In the genomic region with DNA sequence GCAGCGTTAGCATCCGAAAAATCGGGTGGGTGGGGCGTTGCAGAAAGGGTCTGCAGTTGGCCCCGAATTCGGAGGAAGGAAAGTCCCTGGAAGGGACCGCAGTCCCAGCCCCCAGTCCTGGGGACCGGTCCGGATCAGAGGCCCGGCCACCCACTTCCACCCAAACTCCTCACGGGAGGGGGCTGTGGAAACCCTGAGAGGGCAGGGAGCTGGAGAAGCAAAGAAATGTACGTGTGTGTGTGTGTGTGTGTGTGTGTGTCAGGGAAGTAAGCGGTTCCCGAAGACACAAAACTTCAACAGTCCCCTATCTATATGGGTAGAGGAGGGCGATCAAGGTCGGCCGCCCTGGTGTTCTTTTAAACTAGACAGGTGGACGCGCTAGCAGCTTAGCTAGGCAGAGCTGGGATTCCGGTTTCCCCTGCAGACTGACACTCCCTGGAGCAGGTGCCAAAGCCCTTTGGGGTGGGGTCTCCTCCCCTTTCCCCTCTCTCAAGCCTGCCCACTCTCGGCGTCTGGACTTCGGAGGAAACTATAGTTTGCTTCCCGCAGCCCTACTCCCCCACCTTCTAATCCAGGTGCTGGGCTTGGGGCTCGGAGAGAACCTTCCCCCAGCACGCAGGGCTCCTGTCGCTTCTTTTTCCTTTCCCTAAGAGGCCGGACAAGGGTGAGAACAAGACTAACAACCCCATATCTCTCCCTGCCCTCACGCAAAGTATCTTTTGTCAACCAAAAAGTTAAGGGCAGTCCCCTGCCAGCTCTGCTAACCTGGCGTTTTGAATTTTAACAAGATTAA, we compare ENCODE assay signal across 17 cellular contexts. TPM values are rescaled to one million over a fixed set of nuclear protein-coding genes. Genes with fewer than 3 reads are reported as not detected.
DNase-seq lines count a peak whose midpoint lies in the region; ATAC-seq, FAIRE-seq and TF ChIP-seq lines count a peak whose summit lies in the region.
"Had no signal": no experiment of that assay in that cellular context is flagged by ENCODE, and none has a peak within 500 bp of the region (broad histone marks: within the 10 kb centered on the region; RNA-seq: fewer than 3 reads in every experiment).

No MANE protein-coding gene starts in this region.

- in situ Hi-C loops in HepG2 (cut with HindIII; ENCODE audit: extremely low pct_ligation_motif_present, low pct_unique_long_range_greater_than_20kb) = no loop called here

- no peak for DNase-seq in HepG2 (ENCODE audit: low spot score)
- DNase-seq in right lobe of liver = peak in 1 of 3 donors; percentile 42
- no peak for DNase-seq in type B pancreatic cell (ENCODE audit: extremely low spot score, unreplicated experiment)
- DNase-seq in inferior parietal cortex (ENCODE audit: extremely low spot score) = no peak
- DNase-seq: activated B cell treated with CpG ODN at 0.5 μM for 24 hours, heart left ventricle, lower lobe of right lung, NCI-H1092 treated with DMSO at 0.1 percent for 48 hours, occipital lobe, spleen, substantia nigra had no signal

- H4K20me1 ChIP-seq in HepG2 (ENCODE audit: insufficient read depth, low read length) = no peaks in the 10 kb centered on the region

- no TSS peak for BruUV-seq in HepG2 (replicated peaks; lab: Mats Ljungman, UMichigan)

- no peak overlapping the region for H3K4me2 ChIP-seq in HepG2 (ENCODE audit: low read depth, low read length)

- no peak for FAIRE-seq in HepG2 (lab: Jason Lieb, UNC)

- H3K36me3 ChIP-seq in liver (ENCODE audit: control insufficient read depth in 4 of 4, insufficient read depth in 3 of 4, low read depth in 1 of 4, low read length in 3 of 4) (no peaks in the 10 kb centered on the region), HepG2 (replicated peaks in 1 of 2; ENCODE audit: control insufficient read depth in 1 of 2, insufficient read depth in 2 of 2, low read length in 2 of 2) (no peaks in the 10 kb centered on the region), right lobe of liver (no peaks in the 10 kb centered on the region)
- H3K36me3 ChIP-seq: cardiac muscle cell, heart left ventricle, lower lobe of right lung had no signal

- no peak for TF ChIP-seq RAD21 in liver (IDR thresholded peaks at IDR 0.05)
- TF ChIP-seq RAD21 in HepG2 (CRISPR knock-in tag; IDR thresholded peaks at IDR 0.05) = no peak

- peak overlapping the region; percentile 49 to 62 (median 56) for H3K4me3 ChIP-seq in liver (ENCODE audit: low read depth in 1 of 3, low read length in 3 of 3)
- H3K4me3 ChIP-seq in HepG2 (replicated peaks in 1 of 3; ENCODE audit: insufficient read depth in 1 of 3, low read depth in 2 of 3, low read length in 3 of 3) = no peak overlapping the region
- peak overlapping the region; percentile 20 to 52 (median 44) for H3K4me3 ChIP-seq in right lobe of liver
- H3K4me3 ChIP-seq: cardiac muscle cell, lower lobe of right lung had no signal

- TF ChIP-seq CTCF in liver (IDR thresholded peaks at IDR 0.05; ENCODE audit: low read depth, low read length, missing input control) (no peak), HepG2 (CRISPR knock-in tag; IDR thresholded peaks at IDR 0.05) (no peak), brain (conservative IDR thresholded peaks at IDR 0.05) (no peak), right lobe of liver (IDR thresholded peaks at IDR 0.05) (no peak), type B pancreatic cell (conservative IDR thresholded peaks at IDR 0.05) (no peak)

- H3K4me1 ChIP-seq in liver (ENCODE audit: control insufficient read depth in 4 of 4, insufficient read depth in 4 of 4, low read length in 3 of 4) (peaks cover 0 to 29% (median 16%) of the 10 kb centered on the region in 4 donors), HepG2 (ENCODE audit: insufficient read depth, low read length) (peaks cover 18% of the 10 kb centered on the region), right lobe of liver (peaks cover 0 to 3% (median under 1%) of the 10 kb centered on the region in 4 donors)

- H3K27me3 Mint-ChIP-seq in brain (peaks cover 97% of the 10 kb centered on the region), type B pancreatic cell (peaks cover 90% of the 10 kb centered on the region)

- WGBS in liver = 13% methylated on average over 30 of the region's 30 CpGs
- WGBS in HepG2 (ENCODE audit: low lambda C conversion rate) = 81% methylated on average over 30 of the region's 30 CpGs
- 5% methylated on average over 18 of the region's 30 CpGs for WGBS in right lobe of liver (ENCODE audit: insufficient coverage, low coverage, low lambda C conversion rate, missing lambda C conversion rate)

- H3K27ac Mint-ChIP-seq in brain = no peak overlapping the region
- peak overlapping the region; percentile 23 for H3K27ac Mint-ChIP-seq in type B pancreatic cell

- H3K9me3 Mint-ChIP-seq in brain (peaks cover 0 to 10% (median 5%) of the 10 kb centered on the region in 5 experiments), type B pancreatic cell (no peaks in the 10 kb centered on the region)

- no peaks in the 10 kb centered on the region for H3K36me3 Mint-ChIP-seq in brain
- H3K36me3 Mint-ChIP-seq in type B pancreatic cell = no peaks in the 10 kb centered on the region

- CTCF ChIA-PET in HepG2 (lab: Yijun Ruan, JAX; ENCODE audit: low intra/inter-chr PET ratio, low total read pairs) = no interaction called here

- peak overlapping the region; percentile 79 to 87 for H3K27ac ChIP-seq in liver (ENCODE audit: low read depth in 1 of 2, low read length in 2 of 2)
- no peak overlapping the region for H3K27ac ChIP-seq in HepG2 (ENCODE audit: extremely low read length, insufficient read depth, low read length)
- H3K27ac ChIP-seq in right lobe of liver = peak overlapping the region; percentile 66 to 83 (median 78)
- H3K27ac ChIP-seq: cardiac muscle cell, epithelial cell of prostate, heart left ventricle, lower lobe of right lung, spleen had no signal

- H3K79me2 ChIP-seq in HepG2 (ENCODE audit: insufficient read depth, low read length) = no peaks in the 10 kb centered on the region

- H3K4me1 Mint-ChIP-seq in brain (peaks cover 39% of the 10 kb centered on the region), type B pancreatic cell (ENCODE audit: unreplicated experiment) (no peaks in the 10 kb centered on the region)

- TF ChIP-seq EP300 in HepG2 (IDR thresholded peaks at IDR 0.05; ENCODE audit: low read depth in 2 of 2, low read length in 2 of 2) (no peak), HepG2 (CRISPR knock-in tag; IDR thresholded peaks at IDR 0.05; ENCODE audit: borderline replicate concordance) (no peak)

- intact Hi-C loops in HepG2 (cut with micrococcal nuclease; ENCODE audit: unreplicated experiment) = no loop called here
- intact Hi-C loops in right lobe of liver (cut with DNase I) = no loop called here

- TF ChIP-seq POLR2A in HepG2 (IDR thresholded peaks at IDR 0.05; ENCODE audit: insufficient read depth in 1 of 2, low read depth in 2 of 2, low read length in 2 of 2) (no peak), right lobe of liver (IDR thresholded peaks at IDR 0.05) (no peak)

- POLR2A ChIA-PET in HepG2 (lab: Yijun Ruan, JAX) = no interaction called here

- H3K9me3 ChIP-seq in liver (ENCODE audit: control insufficient read depth in 4 of 4, low read length in 3 of 4) (no peaks in the 10 kb centered on the region), HepG2 (ENCODE audit: low read length) (no peaks in the 10 kb centered on the region), right lobe of liver (no peaks in the 10 kb centered on the region)
- H3K9me3 ChIP-seq: lower lobe of right lung had no signal

- no peaks in the 10 kb centered on the region for H3K27me3 ChIP-seq in liver (ENCODE audit: control insufficient read depth in 4 of 4, insufficient read depth in 4 of 4, low read length in 3 of 4)
- H3K27me3 ChIP-seq in HepG2 (ENCODE audit: control insufficient read depth in 1 of 2, insufficient read depth in 2 of 2, low read length in 2 of 2) = peaks cover 0 to 14% of the 10 kb centered on the region in 2 experiments; a peak in 2 of 5 replicates
- no peaks in the 10 kb centered on the region for H3K27me3 ChIP-seq in right lobe of liver

- ATAC-seq in HepG2 (no peak), right lobe of liver (peak in 3 of 4 donors; percentile 4 to 21 (median 7)), HG02571 (IDR thresholded peaks at IDR 0.05; ENCODE audit: unreplicated experiment) (no peak), HG02938 (IDR thresholded peaks at IDR 0.05; ENCODE audit: unreplicated experiment) (no peak)
- ATAC-seq: heart left ventricle, lower lobe of right lung had no signal

- H3K4me3 Mint-ChIP-seq in brain (peak overlapping the region in 3 of 5 experiments; percentile 29 to 56 (median 40)), type B pancreatic cell (peak overlapping the region; percentile 56)

- no peak overlapping the region for H2AFZ ChIP-seq in HepG2 (ENCODE audit: low read length)

- H3K9ac ChIP-seq in liver (ENCODE audit: low read depth in 1 of 2, low read length in 2 of 2) (peak overlapping the region; percentile 69 to 94), HepG2 (ENCODE audit: insufficient read depth, low read depth, low read length) (no peak overlapping the region)

RNA-seq across cellular contexts. Expression of a gene that starts 4.8 kb away (rescaled TPM):
- total RNA-seq in liver (1 to 10 TPM; 5.4 to 5.7 TPM), HepG2 (2016; rRNA removed; fragmentation: Illumina TruSeq; extraction: Trizol) (3.0 and 6.2 TPM in 2 replicates), right lobe of liver (10 to 100 TPM in 4 of 6 experiments, 1 to 10 TPM in 2; 7.7 to 25.8 (median 14.2) TPM), type B pancreatic cell (ENCODE audit: low replicate concordance) (6.8 and 16.1 TPM in 2 replicates)
- polyA plus RNA-seq in liver (1 to 10 TPM; 1.8 to 3.8 TPM), HepG2 (2011; rRNA removed) (3.2 and 3.7 TPM in 2 replicates), brain (ENCODE audit: insufficient read depth, low read depth, low replicate concordance) (2.1 TPM)
- 0.30 and 0.35 TPM in 2 replicates for total RNA-seq in HepG2 (2016; cell fraction: cytosol; rRNA removed; fragmentation: Illumina TruSeq; extraction: Trizol; ENCODE audit: low read depth)
- 2.5 and 5.8 TPM in 2 replicates for total RNA-seq in HepG2 (2016; cell fraction: insoluble cytoplasmic fraction; rRNA removed; fragmentation: Illumina TruSeq; extraction: Trizol)
- total RNA-seq in HepG2 (2016; cell fraction: membrane; rRNA removed; fragmentation: Illumina TruSeq; extraction: Trizol) = 2.0 and 2.3 TPM in 2 replicates
- 7.8 and 8.6 TPM in 2 replicates for total RNA-seq in HepG2 (2016; cell fraction: nucleus; rRNA removed; fragmentation: Illumina TruSeq; extraction: Trizol)
- polyA plus RNA-seq in HepG2 (2011; cell fraction: cytosol; rRNA removed) = 0.94 and 2.0 TPM in 2 replicates
- 5.2 and 8.5 TPM in 2 replicates for polyA plus RNA-seq in HepG2 (2011; cell fraction: nucleus; rRNA removed)
- 5.7 and 6.4 TPM in 2 replicates for polyA plus RNA-seq in HepG2 (2012)
- 0.16 and 0.31 TPM in 2 replicates for polyA plus RNA-seq in HepG2 (2016; cell fraction: cytosol; fragmentation: Illumina TruSeq; extraction: Trizol; ENCODE audit: low read depth)
- 3.3 TPM in 2 replicates for polyA plus RNA-seq in HepG2 (2016; cell fraction: insoluble cytoplasmic fraction; fragmentation: Illumina TruSeq; extraction: Trizol; ENCODE audit: low read depth)
- polyA plus RNA-seq in HepG2 (2016; cell fraction: membrane; fragmentation: Illumina TruSeq; extraction: Trizol; ENCODE audit: low read depth) = 0.70 and 0.78 TPM in 2 replicates
- 8.3 and 9.1 TPM in 2 replicates for polyA plus RNA-seq in HepG2 (2016; cell fraction: nucleus; fragmentation: Illumina TruSeq; extraction: Trizol; ENCODE audit: insufficient read depth, low read depth)
- 3.8 and 10.8 TPM in 2 replicates for polyA minus RNA-seq in HepG2 (2011; rRNA and poly(A)+ RNA removed; ENCODE audit: low replicate concordance)
- 4.7 and 7.6 TPM in 2 replicates for polyA minus RNA-seq in HepG2 (2011; cell fraction: cytosol; rRNA and poly(A)+ RNA removed)
- 13.3 and 20.5 TPM in 2 replicates for polyA minus RNA-seq in HepG2 (2011; cell fraction: nucleus; rRNA and poly(A)+ RNA removed)
- total RNA-seq: activated B cell treated with CpG ODN at 0.5 μM for 24 hours had no signal
- polyA plus RNA-seq: cardiac muscle cell had no signal

Comparison
In these comparisons a context has a peak if more than half of its experiments do, and no peak if none do; other contexts are left out.
1. H3K4me3 ChIP-seq: peak in liver (3 of 3) and right lobe of liver (3 of 3); none in HepG2 (0 of 3).
2. ATAC-seq: peak in right lobe of liver (3 of 4); none in HepG2 (single experiment), HG02571 (single experiment) and HG02938 (single experiment).